11 cellular contexts compared by ENCODE assay signal in the genomic region with DNA sequence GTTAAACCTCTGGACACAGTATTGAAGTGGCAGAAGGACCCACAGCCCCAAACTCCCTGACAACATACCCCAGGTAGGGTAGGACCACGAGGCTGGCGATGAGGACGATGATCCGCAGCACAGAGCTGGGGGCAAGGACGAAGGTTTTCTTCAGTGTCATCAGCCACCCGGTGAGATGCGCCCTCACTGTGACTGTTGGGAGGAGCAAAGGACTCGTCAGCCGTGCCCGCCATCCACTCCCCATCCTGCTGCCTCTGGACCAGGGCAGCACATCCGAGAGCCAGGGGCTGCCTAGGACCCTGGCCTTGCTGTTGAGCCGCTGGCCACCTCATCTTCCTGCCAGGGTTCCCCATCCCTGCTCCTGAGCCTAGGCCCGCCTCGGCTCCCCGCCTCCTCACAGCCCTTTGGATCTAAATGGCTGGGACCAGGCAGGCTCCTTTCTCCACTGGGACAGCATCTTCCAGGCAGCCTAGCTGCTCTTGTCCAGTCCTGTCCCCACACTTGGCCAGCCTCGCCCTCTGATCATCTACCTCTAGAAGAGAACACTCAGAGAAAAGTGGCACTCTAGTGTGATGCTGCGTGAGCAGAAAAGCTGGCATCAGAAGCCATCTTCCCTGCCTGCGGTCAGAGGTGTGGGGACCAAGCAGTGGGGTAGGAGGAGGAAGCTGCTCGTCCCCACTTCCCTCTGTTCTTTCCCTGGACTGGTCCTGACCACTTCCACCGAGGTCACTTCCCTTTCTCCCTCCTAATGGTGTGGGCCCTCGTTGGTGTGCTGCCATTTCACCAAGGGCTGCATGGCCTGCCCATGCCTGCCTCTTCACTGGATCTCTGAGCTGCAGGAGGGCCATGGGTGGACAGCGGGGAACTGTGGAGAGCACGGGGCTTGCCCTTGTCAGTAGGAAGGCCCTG. TPM values are rescaled to one million over a fixed set of nuclear protein-coding genes. Genes with fewer than 3 reads are reported as not detected.
DNase-seq lines count a peak whose midpoint lies in the region; ATAC-seq and TF ChIP-seq lines count a peak whose summit lies in the region.
"Had no signal": no experiment of that assay in that cellular context is flagged by ENCODE, and none has a peak within 500 bp of the region (broad histone marks: within the 10 kb centered on the region; RNA-seq: fewer than 3 reads in every experiment).

No MANE protein-coding gene starts in this region.

- TF ChIP-seq CTCF in VCaP (conservative IDR thresholded peaks at IDR 0.05) = no peak
- no peak for TF ChIP-seq CTCF in left ventricle myocardium inferior (IDR thresholded peaks at IDR 0.05; ENCODE audit: borderline replicate concordance)

- no peak overlapping the region for H3K4me3 Mint-ChIP-seq in stimulated activated effector memory CD8-positive, alpha-beta T cell treated with anti-CD3 and anti-CD28 coated beads, Interleukin-12 subunit alpha, Interleukin-12 subunit beta, amount 100 ng/mL, for 72 hours

- H3K36me3 Mint-ChIP-seq in activated naive CD4-positive, alpha-beta T cell treated with anti-CD3 and anti-CD28 coated beads, Interleukin-2, amount 50 U/mL, for 72 hours = peaks cover 25 to 29% of the 10 kb centered on the region in 2 donors
- peaks cover 100% of the 10 kb centered on the region for H3K36me3 Mint-ChIP-seq in stimulated activated effector memory CD8-positive, alpha-beta T cell treated with anti-CD3 and anti-CD28 coated beads, Interleukin-12 subunit alpha, Interleukin-12 subunit beta, amount 100 ng/mL, for 72 hours

- H3K27ac ChIP-seq in VCaP = peak overlapping the region; percentile 96
- H3K27ac ChIP-seq in left ventricle myocardium inferior (replicated peaks) = peak overlapping the region; percentile 54

- peaks cover 33% of the 10 kb centered on the region for H3K4me1 Mint-ChIP-seq in stimulated activated effector memory CD8-positive, alpha-beta T cell treated with anti-CD3 and anti-CD28 coated beads, Interleukin-12 subunit alpha, Interleukin-12 subunit beta, amount 100 ng/mL, for 72 hours

- H3K9me3 ChIP-seq in left ventricle myocardium inferior (replicated peaks) = no peaks in the 10 kb centered on the region

- no peaks in the 10 kb centered on the region for H3K27me3 ChIP-seq in left ventricle myocardium inferior (ENCODE audit: low read depth)

- H3K4me1 ChIP-seq in left ventricle myocardium inferior = peaks cover 12% of the 10 kb centered on the region

- intact Hi-C loops in left ventricle myocardium inferior (cut with micrococcal nuclease) = no loop called here

- H3K27ac Mint-ChIP-seq in activated naive CD4-positive, alpha-beta T cell treated with anti-CD3 and anti-CD28 coated beads, Interleukin-2, amount 50 U/mL, for 72 hours = peak overlapping the region; percentile 74 to 91
- H3K27ac Mint-ChIP-seq in stimulated activated effector memory CD8-positive, alpha-beta T cell treated with anti-CD3 and anti-CD28 coated beads, Interleukin-12 subunit alpha, Interleukin-12 subunit beta, amount 100 ng/mL, for 72 hours = peak overlapping the region; percentile 88

- no peak overlapping the region for H3K4me3 ChIP-seq in left ventricle myocardium inferior

- ATAC-seq in activated naive CD4-positive, alpha-beta T cell treated with anti-CD3 and anti-CD28 coated beads, Interleukin-2, amount 50 U/mL, for 72 hours = peak in 1 of 2 donors; percentile 8
- ATAC-seq in stimulated activated effector memory CD8-positive, alpha-beta T cell treated with anti-CD3 and anti-CD28 coated beads, Interleukin-12 subunit alpha, Interleukin-12 subunit beta, amount 100 ng/mL, for 72 hours = peak; percentile 9
- no peak for ATAC-seq in GM18519 (IDR thresholded peaks at IDR 0.05; ENCODE audit: low FRiP score, unreplicated experiment)

- peaks cover 91% of the 10 kb centered on the region for H3K36me3 ChIP-seq in left ventricle myocardium inferior

- DNase-seq in activated naive CD4-positive, alpha-beta T cell treated with anti-CD3 and anti-CD28 coated beads, Interleukin-2, amount 50 U/mL, for 72 hours (ENCODE audit: low spot score in 2 of 2) = no peak
- no peak for DNase-seq in activated naive CD4-positive, alpha-beta T cell (lab: John Stamatoyannopoulos, UW)
- DNase-seq in left ventricle myocardium inferior (no peak), HuH-7.5 (ENCODE audit: low spot score) (no peak), D341Med (ENCODE audit: low spot score) (no peak)
- DNase-seq in stimulated activated effector memory CD8-positive, alpha-beta T cell treated with anti-CD3 and anti-CD28 coated beads, Interleukin-12 subunit alpha, Interleukin-12 subunit beta, amount 100 ng/mL, for 72 hours (ENCODE audit: low spot score in 2 of 2) = no peak
- DNase-seq: H7, IMR-90, NCI-H1092 had no signal

- H3K9me3 Mint-ChIP-seq in activated naive CD4-positive, alpha-beta T cell treated with anti-CD3 and anti-CD28 coated beads, Interleukin-2, amount 50 U/mL, for 72 hours = no peaks in the 10 kb centered on the region
- H3K9me3 Mint-ChIP-seq in stimulated activated effector memory CD8-positive, alpha-beta T cell treated with anti-CD3 and anti-CD28 coated beads, Interleukin-12 subunit alpha, Interleukin-12 subunit beta, amount 100 ng/mL, for 72 hours = no peaks in the 10 kb centered on the region

RNA-seq across cellular contexts. Expression of gene OTULIN, which starts 49.2 kb away (rescaled TPM):
- 10 to 100 TPM; 59.4 to 60.2 TPM for total RNA-seq in activated naive CD4-positive, alpha-beta T cell treated with anti-CD3 and anti-CD28 coated beads, Interleukin-2, amount 50 U/mL, for 72 hours
- 22.7 TPM for total RNA-seq in left ventricle myocardium inferior
